Comparison of ENCODE assay signal across 8 cellular contexts in the genomic region with DNA sequence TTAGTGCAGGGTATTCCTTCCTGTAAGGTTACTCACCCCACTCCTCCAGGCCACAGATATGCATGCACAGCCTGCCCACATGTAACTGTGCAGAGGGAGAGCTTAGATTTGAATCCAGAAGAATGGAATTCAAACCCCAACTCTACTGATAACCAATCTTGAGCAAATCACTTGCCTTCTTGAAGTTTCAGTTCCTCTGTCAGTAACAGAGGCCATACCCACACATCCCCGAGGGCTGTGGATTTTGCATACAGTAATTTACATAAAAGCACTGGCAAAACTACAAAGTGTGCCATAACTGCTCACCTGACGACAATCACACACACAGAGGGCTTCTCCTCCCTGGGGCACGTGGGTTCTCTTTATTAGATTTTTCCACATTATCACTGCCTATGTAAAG.
DNase-seq lines count a peak whose midpoint lies in the region; ATAC-seq and TF ChIP-seq lines count a peak whose summit lies in the region.

No MANE protein-coding gene starts in this region.

- DNase-seq in GM06990 (ENCODE audit: extremely low read depth, insufficient read length) (peak; percentile 52), NCI-H69 (lab: John Stamatoyannopoulos, UW) (no peak), DMS53 treated with DMSO at 0.1 percent for 48 hours (lab: John Stamatoyannopoulos, UW; ENCODE audit: unreplicated experiment) (no peak), NCI-H1105 treated with DMSO at 0.1 percent for 48 hours (lab: John Stamatoyannopoulos, UW) (no peak), Ammon's horn (ENCODE audit: low spot score) (no peak)
- DNase-seq in activated T-cell treated with anti-CD3 and anti-CD28 coated beads, Interleukin-2, amount 50 U/mL, for 48 hours = peak; percentile 52 to 53

- no peak for TF ChIP-seq CTCF in GM06990 (IDR thresholded peaks at IDR 0.05; ENCODE audit: insufficient read depth, low read length, poor library complexity, severe bottlenecking)

- H3K4me3 ChIP-seq in GM06990 (replicated peaks; ENCODE audit: low read depth, low read length) = no peak overlapping the region

- peak; percentile 94 for ATAC-seq in GM19397 (IDR thresholded peaks at IDR 0.05; ENCODE audit: unreplicated experiment)
- ATAC-seq in HG03159 (IDR thresholded peaks at IDR 0.05; ENCODE audit: unreplicated experiment) = peak; percentile 98

- no peaks in the 10 kb centered on the region for H3K27me3 ChIP-seq in GM06990 (replicated peaks; ENCODE audit: control insufficient read depth, insufficient read depth, low read length)

- H3K36me3 ChIP-seq in GM06990 (ENCODE audit: control insufficient read depth, insufficient read depth, low read length) = no peaks in the 10 kb centered on the region

Comparison
In these comparisons a context has a peak if more than half of its experiments do, and no peak if none do; other contexts are left out.
1. DNase-seq: peak in GM06990 (single experiment) and activated T-cell treated with anti-CD3 and anti-CD28 coated beads, Interleukin-2, amount 50 U/mL, for 48 hours (2 of 2); none in NCI-H69 (single experiment), DMS53 treated with DMSO at 0.1 percent for 48 hours (single experiment), NCI-H1105 treated with DMSO at 0.1 percent for 48 hours (single experiment) and Ammon's horn (single experiment).